In genomic region chr5:40284863-40285262, GRCh38 we compare ENCODE assay signal across 34 cellular contexts.
"Had no signal": no experiment of that assay in that cellular context is flagged by ENCODE, and none has a peak within 500 bp of the region (broad histone marks: within the 10 kb centered on the region; RNA-seq: fewer than 3 reads in every experiment).

No MANE protein-coding gene starts in this region.

- FAIRE-seq: endometrium, endothelial cell of umbilical vein had no signal

- H3K4me3 ChIP-seq: ascending aorta, breast epithelium, cardiac muscle cell, colonic mucosa, esophagus squamous epithelium, gastroesophageal sphincter, heart right ventricle had no signal

- H3K9me3 ChIP-seq: ascending aorta, breast epithelium, colonic mucosa, esophagus squamous epithelium, gastroesophageal sphincter, heart right ventricle had no signal

- H3K27ac Mint-ChIP-seq: activated B cell treated with CpG ODN at 0.5 μM for 24 hours; activated CD4-positive, alpha-beta T cell treated with anti-CD3 and anti-CD28 coated beads, Interleukin-2, amount 10 ng/mL, durations not matched to agents 24 days and 14 days; activated CD8-positive, alpha-beta memory T cell treated with anti-CD3 and anti-CD28 coated beads, Interleukin-2, amount 10 ng/mL, durations not matched to agents 7 days and 5 days; activated CD8-positive, alpha-beta T cell treated with anti-CD3 and anti-CD28 coated beads, Interleukin-2, amount 10 ng/mL, durations not matched to agents 7 days and 5 days; activated naive CD4-positive, alpha-beta T cell treated with anti-CD3 and anti-CD28 coated beads for 36 hours; activated naive CD4-positive, alpha-beta T cell treated with anti-CD3 and anti-CD28 coated beads, Interleukin-2, amount 50 U/mL, for 24 hours; activated naive CD8-positive, alpha-beta T cell treated with anti-CD3 and anti-CD28 coated beads, Interleukin-2, amount 10 ng/mL, durations not matched to agents 7 days and 5 days; activated T-helper 1 cell treated with anti-CD3 and anti-CD28 coated beads, Interleukin-12 subunit alpha, Interleukin-12 subunit beta, Interleukin-2, Interleukin-4 antibody, amounts not matched to agents 30 ng/mL and 10 ng/mL and 1 ng/mL, durations not matched to agents 14 hours and 24 hours and 36 hours; activated T-helper 2 cell treated with anti-CD3 and anti-CD28 coated beads, Interferon-gamma antibody, Interleukin-2, Interleukin-4, amounts not matched to agents 10 μg/mL and 5 μg/mL and 100 μg/mL, durations not matched to agents 14 hours and 24 hours and 36 hours; brain; T-helper 17 cell; T-helper 2 cell treated with Interferon-gamma antibody and Interleukin-4, amounts not matched to agents 5 μg/mL and 100 μg/mL, for 36 hours had no signal

- H3K27me3 Mint-ChIP-seq: activated B cell treated with CpG ODN at 0.5 μM for 24 hours; activated CD4-positive, alpha-beta T cell treated with anti-CD3 and anti-CD28 coated beads, Interleukin-2, amount 10 ng/mL, durations not matched to agents 24 days and 14 days; activated CD8-positive, alpha-beta memory T cell treated with anti-CD3 and anti-CD28 coated beads, Interleukin-2, amount 10 ng/mL, durations not matched to agents 7 days and 5 days; activated naive CD4-positive, alpha-beta T cell treated with anti-CD3 and anti-CD28 coated beads, Interleukin-2, amount 50 U/mL, for 24 hours; activated naive CD8-positive, alpha-beta T cell treated with anti-CD3 and anti-CD28 coated beads, Interleukin-2, amount 10 ng/mL, durations not matched to agents 7 days and 5 days; brain; T-helper 17 cell had no signal

- H3K27me3 ChIP-seq: ascending aorta, breast epithelium, cardiac muscle cell, colonic mucosa, esophagus squamous epithelium, gastroesophageal sphincter, heart right ventricle had no signal

- H3K9me3 Mint-ChIP-seq: activated B cell treated with CpG ODN at 0.5 μM for 24 hours; activated naive CD4-positive, alpha-beta T cell treated with anti-CD3 and anti-CD28 coated beads for 36 hours; activated naive CD4-positive, alpha-beta T cell treated with anti-CD3 and anti-CD28 coated beads, Interleukin-2, amount 50 U/mL, for 24 hours; brain; T-helper 2 cell treated with Interferon-gamma antibody and Interleukin-4, amounts not matched to agents 5 μg/mL and 100 μg/mL, for 36 hours had no signal

- H3K36me3 ChIP-seq: ascending aorta, breast epithelium, cardiac muscle cell, colonic mucosa, esophagus squamous epithelium, gastroesophageal sphincter, heart right ventricle, WERI-Rb-1 had no signal

- H3K4me1 Mint-ChIP-seq: activated B cell treated with CpG ODN at 0.5 μM for 24 hours; activated CD4-positive, alpha-beta T cell treated with anti-CD3 and anti-CD28 coated beads, Interleukin-2, amount 10 ng/mL, durations not matched to agents 24 days and 14 days; activated CD8-positive, alpha-beta memory T cell treated with anti-CD3 and anti-CD28 coated beads, Interleukin-2, amount 10 ng/mL, durations not matched to agents 7 days and 5 days; activated naive CD8-positive, alpha-beta T cell treated with anti-CD3 and anti-CD28 coated beads, Interleukin-2, amount 10 ng/mL, durations not matched to agents 7 days and 5 days; brain; T-helper 17 cell had no signal

- H3K27ac ChIP-seq: ascending aorta, breast epithelium, cardiac muscle cell, colonic mucosa, epithelial cell of prostate, esophagus squamous epithelium, gastroesophageal sphincter, heart right ventricle, WERI-Rb-1 had no signal

- DNase-seq: activated B cell treated with CpG ODN at 0.5 μM for 24 hours; activated CD4-positive, alpha-beta T cell treated with anti-CD3 and anti-CD28 coated beads, Interleukin-2, amount 10 ng/mL, durations not matched to agents 24 days and 14 days; activated CD8-positive, alpha-beta memory T cell treated with anti-CD3 and anti-CD28 coated beads, Interleukin-2, amount 10 ng/mL, durations not matched to agents 7 days and 5 days; activated CD8-positive, alpha-beta memory T cell treated with anti-CD3 and anti-CD28 coated beads, Interleukin-2, amount 50 U/mL, for 4 hours; activated CD8-positive, alpha-beta T cell treated with anti-CD3 and anti-CD28 coated beads, Interleukin-2, amount 10 ng/mL, durations not matched to agents 7 days and 5 days; activated effector memory CD4-positive, alpha-beta T cell treated with anti-CD3 and anti-CD28 coated beads, Interleukin-2, amount 50 U/mL, for 16 hours; activated naive CD4-positive, alpha-beta T cell treated with anti-CD3 and anti-CD28 coated beads for 36 hours; activated naive CD8-positive, alpha-beta T cell treated with anti-CD3 and anti-CD28 coated beads, Interleukin-2, amount 10 ng/mL, durations not matched to agents 7 days and 5 days; activated T-cell treated with anti-CD3 and anti-CD28 coated beads, Interleukin-2, amount 50 U/mL, for 1 hour; activated T-cell treated with anti-CD3 and anti-CD28 coated beads, Interleukin-2, amount 50 U/mL, for 48 hours; central memory CD4-positive, alpha-beta T cell; cerebellar nuclear complex; colonic mucosa; effector CD8-positive, alpha-beta T cell; esophagus squamous epithelium; foreskin melanocyte; heart right ventricle; T-helper 1 cell; T-helper 17 cell; T1000; WERI-Rb-1 had no signal

- ATAC-seq: activated CD4-positive, CD25-positive, alpha-beta regulatory T cell treated with anti-CD3 and anti-CD28 coated beads, Interleukin-2, amount 50 U/mL, for 24 hours; activated CD8-positive, alpha-beta memory T cell treated with anti-CD3 and anti-CD28 coated beads, Interleukin-2, amount 10 ng/mL, durations not matched to agents 7 days and 5 days; activated CD8-positive, alpha-beta T cell treated with anti-CD3 and anti-CD28 coated beads, Interleukin-2, amount 10 ng/mL, durations not matched to agents 7 days and 5 days; gastroesophageal sphincter; heart right ventricle; T-helper 17 cell had no signal

- H3K4me1 ChIP-seq: ascending aorta, breast epithelium, colonic mucosa, esophagus squamous epithelium, gastroesophageal sphincter, heart right ventricle had no signal

- H3K4me3 Mint-ChIP-seq: activated B cell treated with CpG ODN at 0.5 μM for 24 hours; activated CD4-positive, alpha-beta T cell treated with anti-CD3 and anti-CD28 coated beads, Interleukin-2, amount 10 ng/mL, durations not matched to agents 24 days and 14 days; activated CD8-positive, alpha-beta memory T cell treated with anti-CD3 and anti-CD28 coated beads, Interleukin-2, amount 10 ng/mL, durations not matched to agents 7 days and 5 days; activated CD8-positive, alpha-beta T cell treated with anti-CD3 and anti-CD28 coated beads, Interleukin-2, amount 10 ng/mL, durations not matched to agents 7 days and 5 days; activated naive CD4-positive, alpha-beta T cell treated with anti-CD3 and anti-CD28 coated beads for 36 hours; activated naive CD4-positive, alpha-beta T cell treated with anti-CD3 and anti-CD28 coated beads, Interleukin-2, amount 50 U/mL, for 24 hours; activated naive CD8-positive, alpha-beta T cell treated with anti-CD3 and anti-CD28 coated beads, Interleukin-2, amount 10 ng/mL, durations not matched to agents 7 days and 5 days; activated T-helper 1 cell treated with anti-CD3 and anti-CD28 coated beads, Interleukin-12 subunit alpha, Interleukin-12 subunit beta, Interleukin-2, Interleukin-4 antibody, amounts not matched to agents 30 ng/mL and 10 ng/mL and 1 ng/mL, durations not matched to agents 14 hours and 24 hours and 36 hours; brain; T-helper 17 cell; T-helper 2 cell treated with Interferon-gamma antibody and Interleukin-4, amounts not matched to agents 5 μg/mL and 100 μg/mL, for 36 hours had no signal

- H3K36me3 Mint-ChIP-seq: activated naive CD4-positive, alpha-beta T cell treated with anti-CD3 and anti-CD28 coated beads, Interleukin-2, amount 50 U/mL, for 24 hours; brain had no signal
